ENCODE assay signal across 30 cellular contexts in genomic region chr10:3493621-3494020, GRCh38.
DNase-seq lines count a peak whose midpoint lies in the region; ATAC-seq and TF ChIP-seq lines count a peak whose summit lies in the region.
"Had no signal": no experiment of that assay in that cellular context is flagged by ENCODE, and none has a peak within 500 bp of the region (broad histone marks: within the 10 kb centered on the region; RNA-seq: fewer than 3 reads in every experiment).

No MANE protein-coding gene starts in this region.

- H3K14ac ChIP-seq in mesenchymal stem cell (ENCODE audit: low read length in 2 of 2): no peak overlapping the region

- H3K79me2 ChIP-seq in GM23338 (replicated peaks; ENCODE audit: insufficient read depth): no peaks in the 10 kb centered on the region

- in situ Hi-C loops in transverse colon (cut with MboI; ENCODE audit: low pct_ligation_motif_present in 1 of 4, low pct_unique_long_range_greater_than_20kb in 1 of 4, low sequenced_read_pairs in 3 of 4): no loop called here

- H3K4me1 Mint-ChIP-seq in chondrocyte (ENCODE audit: low read depth): peaks cover 45% of the 10 kb centered on the region
- peaks cover 31% of the 10 kb centered on the region for H3K4me1 Mint-ChIP-seq in GM23338
- H3K4me1 Mint-ChIP-seq: B cell; CD4-positive, alpha-beta memory T cell; naive thymus-derived CD8-positive, alpha-beta T cell; T-cell had no signal

- H3K4me3 ChIP-seq in heart left ventricle (peak overlapping the region in 6 of 12 donors; percentile 2 to 50 (median 38)), right cardiac atrium (ENCODE audit: low read length) (no peak overlapping the region), mesenchymal stem cell (ENCODE audit: insufficient read depth in 1 of 2, low read depth in 1 of 2, low read length in 2 of 2) (no peak overlapping the region), transverse colon (no peak overlapping the region), GM23338 (no peak overlapping the region)
- H3K4me3 ChIP-seq: breast epithelium, HAP-1, lower lobe of right lung, Peyer's patch, SJSA1 had no signal

- TF ChIP-seq EP300 in transverse colon (IDR thresholded peaks at IDR 0.05; ENCODE audit: low read depth): no peak

- H3K23ac ChIP-seq in mesenchymal stem cell (ENCODE audit: low read length in 2 of 2): no peak overlapping the region

- H3K27ac ChIP-seq in heart left ventricle (peak overlapping the region in 10 of 12 donors; percentile 36 to 88 (median 69)), right cardiac atrium (ENCODE audit: low read length) (no peak overlapping the region), mesenchymal stem cell (ENCODE audit: low read length, poor library complexity, severe bottlenecking) (peak overlapping the region; percentile 88), transverse colon (peak overlapping the region in 3 of 4 donors; percentile 37 to 54 (median 46)), GM23338 (ENCODE audit: low read depth) (no peak overlapping the region)
- H3K27ac ChIP-seq: KMS-11, lower lobe of right lung, SJSA1 had no signal

- no peaks in the 10 kb centered on the region for H3K27me3 Mint-ChIP-seq in chondrocyte (ENCODE audit: low read depth)
- H3K27me3 Mint-ChIP-seq in GM23338 (ENCODE audit: insufficient read depth, low read depth, poor library complexity): peaks cover 3% of the 10 kb centered on the region

- no peak overlapping the region for H3K4me3 Mint-ChIP-seq in chondrocyte (ENCODE audit: unreplicated experiment)
- H3K4me3 Mint-ChIP-seq in GM23338: no peak overlapping the region
- H3K4me3 Mint-ChIP-seq: B cell; CD4-positive, alpha-beta memory T cell; naive thymus-derived CD8-positive, alpha-beta T cell; T-cell had no signal

- no peak overlapping the region for H2AFZ ChIP-seq in mesenchymal stem cell (ENCODE audit: low read depth, low read length)
- no peak overlapping the region for H2AFZ ChIP-seq in GM23338

- peaks cover 0 to 13% (median 0%) of the 10 kb centered on the region in 12 donors for H3K4me1 ChIP-seq in heart left ventricle
- H3K4me1 ChIP-seq in right cardiac atrium (ENCODE audit: control insufficient read depth, insufficient read depth, low read length): no peaks in the 10 kb centered on the region
- H3K4me1 ChIP-seq in mesenchymal stem cell (ENCODE audit: control insufficient read depth, insufficient read depth, low read depth, low read length): peaks cover 9% of the 10 kb centered on the region
- no peaks in the 10 kb centered on the region for H3K4me1 ChIP-seq in transverse colon
- H3K4me1 ChIP-seq in GM23338 (ENCODE audit: insufficient read depth): peaks cover 31% of the 10 kb centered on the region
- H3K4me1 ChIP-seq: breast epithelium, HAP-1, lower lobe of right lung, Peyer's patch had no signal

- H3K9me3 Mint-ChIP-seq in chondrocyte (ENCODE audit: low read depth): peaks cover 3% of the 10 kb centered on the region
- H3K9me3 Mint-ChIP-seq in GM23338: no peaks in the 10 kb centered on the region; the same call in 1 of the 3 replicates

- no peak overlapping the region for H2BK12ac ChIP-seq in mesenchymal stem cell (ENCODE audit: low read length in 2 of 2)

- TF ChIP-seq POLR2A in heart left ventricle (IDR thresholded peaks at IDR 0.05) (no peak), transverse colon (IDR thresholded peaks at IDR 0.05) (no peak)

- H3K4me2 ChIP-seq in mesenchymal stem cell (ENCODE audit: low read length, poor library complexity, severe bottlenecking) (no peak overlapping the region), GM23338 (no peak overlapping the region)
- H3K4me2 ChIP-seq: KMS-11 had no signal

- TF ChIP-seq CTCF in heart left ventricle (IDR thresholded peaks at IDR 0.05) (no peak), chondrocyte (IDR thresholded peaks at IDR 0.05) (no peak), transverse colon (IDR thresholded peaks at IDR 0.05) (no peak), GM23338 (conservative IDR thresholded peaks at IDR 0.05; ENCODE audit: low read depth in 2 of 2) (no peak)

- no peak overlapping the region for H2BK120ac ChIP-seq in mesenchymal stem cell (ENCODE audit: low read depth, low read length)

- no peak overlapping the region for H3K4ac ChIP-seq in mesenchymal stem cell (ENCODE audit: low read depth in 1 of 2, low read length in 2 of 2)

- intact Hi-C loops in heart left ventricle (cut with DNase I) (loop anchor here in 1 of 10 donors (5.0 kb wide), 1 partner anchor 34 kb away; no protein-coding TSS in a partner anchor), right cardiac atrium (cut with DNase I) (no loop called here), transverse colon (cut with DNase I; ENCODE audit: low total_unique reads) (no loop called here)

- H3K18ac ChIP-seq in mesenchymal stem cell (ENCODE audit: low read depth in 1 of 2, low read length in 2 of 2): no peak overlapping the region

- H2BK15ac ChIP-seq in mesenchymal stem cell (ENCODE audit: low read depth, poor library complexity, severe bottlenecking): no peak overlapping the region

- no peak overlapping the region for H2BK5ac ChIP-seq in mesenchymal stem cell (ENCODE audit: low read depth, low read length, poor library complexity, severe bottlenecking)

- no peak for DNase-seq in heart left ventricle
- DNase-seq in right cardiac atrium: no peak
- no peak for DNase-seq in chondrocyte (ENCODE audit: low spot score)
- no peak for DNase-seq in mesenchymal stem cell
- DNase-seq in transverse colon: no peak
- no peak for DNase-seq in COR-L47 (lab: John Stamatoyannopoulos, UW)
- DNase-seq in GM23338 (ENCODE audit: low spot score): no peak
- no peak for DNase-seq in NCI-H526 treated with DMSO at 0.1 percent for 48 hours (lab: John Stamatoyannopoulos, UW)
- DNase-seq: activated CD4-positive, alpha-beta T cell treated with anti-CD3 and anti-CD28 coated beads for 48 hours; amygdala; CD4-positive, alpha-beta memory T cell; effector CD4-positive, alpha-beta T cell; EL; foreskin fibroblast; lower lobe of right lung; naive thymus-derived CD8-positive, alpha-beta T cell; NCI-H1417; NCI-H2029; NCI-H524 treated with DMSO at 0.1 percent for 48 hours; NK-92 treated with Interleukin-12 subunit alpha and Interleukin-12 subunit beta, amount 100 ng/mL, for 24 hours; nucleus accumbens; Peyer's patch; stimulated activated naive CD4-positive, alpha-beta T cell; T-cell had no signal

- H4K91ac ChIP-seq in mesenchymal stem cell (ENCODE audit: low read length): no peak overlapping the region

- ATAC-seq in heart left ventricle (no peak), right cardiac atrium (no peak), GM23338 (no peak)
- ATAC-seq: activated naive CD4-positive, alpha-beta T cell treated with anti-CD3 and anti-CD28 coated beads, Interleukin-2, amount 50 U/mL, for 72 hours; naive thymus-derived CD8-positive, alpha-beta T cell; T-cell had no signal

- H3K9me2 ChIP-seq in GM23338 (ENCODE audit: insufficient read depth): no peaks in the 10 kb centered on the region

- H3K27me3 ChIP-seq in heart left ventricle (no peaks in the 10 kb centered on the region), right cardiac atrium (ENCODE audit: control insufficient read depth, insufficient read depth) (no peaks in the 10 kb centered on the region), mesenchymal stem cell (ENCODE audit: control insufficient read depth in 1 of 2, insufficient read depth in 1 of 2, low read length in 2 of 2) (no peaks in the 10 kb centered on the region), transverse colon (peaks cover 4% of the 10 kb centered on the region), GM23338 (ENCODE audit: insufficient read depth) (no peaks in the 10 kb centered on the region)
- H3K27me3 ChIP-seq: breast epithelium, Peyer's patch, SJSA1 had no signal

- H3K27ac Mint-ChIP-seq in chondrocyte (ENCODE audit: unreplicated experiment) (peak overlapping the region; percentile 94), GM23338 (no peak overlapping the region)
- H3K27ac Mint-ChIP-seq: activated naive CD4-positive, alpha-beta T cell treated with anti-CD3 and anti-CD28 coated beads, Interleukin-2, amount 50 U/mL, for 72 hours; B cell; CD4-positive, alpha-beta memory T cell; naive thymus-derived CD8-positive, alpha-beta T cell; T-cell had no signal

- H3K36me3 Mint-ChIP-seq in chondrocyte (ENCODE audit: low read depth): peaks cover 2% of the 10 kb centered on the region
- H3K36me3 Mint-ChIP-seq in GM23338 (ENCODE audit: low read depth): no peaks in the 10 kb centered on the region
- H3K36me3 Mint-ChIP-seq: CD4-positive, alpha-beta memory T cell; T-cell had no signal

- no peaks in the 10 kb centered on the region for H4K20me1 ChIP-seq in GM23338 (replicated peaks; ENCODE audit: insufficient read depth)

- H3K9me3 ChIP-seq in heart left ventricle: no peaks in the 10 kb centered on the region
- H3K9me3 ChIP-seq in right cardiac atrium (ENCODE audit: control insufficient read depth, low read length): no peaks in the 10 kb centered on the region
- H3K9me3 ChIP-seq in mesenchymal stem cell (ENCODE audit: control insufficient read depth, low read length): no peaks in the 10 kb centered on the region
- H3K9me3 ChIP-seq in transverse colon: no peaks in the 10 kb centered on the region
- H3K9me3 ChIP-seq: breast epithelium, HAP-1, lower lobe of right lung, Peyer's patch, SJSA1 had no signal

- no peak overlapping the region for H4K8ac ChIP-seq in mesenchymal stem cell (ENCODE audit: low read length)

- H3K36me3 ChIP-seq in heart left ventricle: no peaks in the 10 kb centered on the region
- no peaks in the 10 kb centered on the region for H3K36me3 ChIP-seq in mesenchymal stem cell (ENCODE audit: control insufficient read depth in 1 of 2, insufficient read depth in 2 of 2, low read depth in 1 of 2, low read length in 2 of 2)
- no peaks in the 10 kb centered on the region for H3K36me3 ChIP-seq in transverse colon
- H3K36me3 ChIP-seq in GM23338 (ENCODE audit: insufficient read depth): no peaks in the 10 kb centered on the region
- H3K36me3 ChIP-seq: breast epithelium, HAP-1, lower lobe of right lung, Peyer's patch, SJSA1 had no signal

- H3K9ac ChIP-seq in mesenchymal stem cell (ENCODE audit: low read length): no peak overlapping the region
- H3K9ac ChIP-seq: KMS-11 had no signal

- WGBS in heart left ventricle, 4 donors: 94 to 98% (median 97%) methylated on average over 1 of the region's 1 CpG
- 97% methylated on average over 1 of the region's 1 CpG for WGBS in right cardiac atrium
- WGBS in mesenchymal stem cell: 86% methylated on average over 1 of the region's 1 CpG
- 36 to 98% methylated on average over 1 of the region's 1 CpG for WGBS in transverse colon (ENCODE audit: low coverage in 1 of 2), 2 donors

- no peaks in the 10 kb centered on the region for H3F3A ChIP-seq in GM23338 (replicated peaks; ENCODE audit: low read depth)

- H2AK5ac ChIP-seq in mesenchymal stem cell (ENCODE audit: low read length, severe bottlenecking): no peak overlapping the region

- H3K79me1 ChIP-seq in mesenchymal stem cell (replicated peaks; ENCODE audit: low read length, poor library complexity, severe bottlenecking): no peaks in the 10 kb centered on the region

TF ChIP-seq in GM23338, 12 proteins besides CTCF, POLR2A, EP300 and RAD21:
- TF ChIP-seq ZNF331 (CRISPR knock-in tag; IDR thresholded peaks at IDR 0.05; ENCODE audit: low read depth): no peak
- no peak for TF ChIP-seq EZH2phosphoT487 (IDR thresholded peaks at IDR 0.05; ENCODE audit: unreplicated experiment)
- no peak for TF ChIP-seq JUNB (IDR thresholded peaks at IDR 0.05; ENCODE audit: unreplicated experiment)

Comparison
In these comparisons a context has a peak if more than half of its experiments do, and no peak if none do; other contexts are left out.
1. H3K27ac ChIP-seq: peak in heart left ventricle (10 of 12), mesenchymal stem cell (single experiment) and transverse colon (3 of 4); none in right cardiac atrium (single experiment) and GM23338 (single experiment).